ENCODE assay signal across 32 cellular contexts in the genomic region with DNA sequence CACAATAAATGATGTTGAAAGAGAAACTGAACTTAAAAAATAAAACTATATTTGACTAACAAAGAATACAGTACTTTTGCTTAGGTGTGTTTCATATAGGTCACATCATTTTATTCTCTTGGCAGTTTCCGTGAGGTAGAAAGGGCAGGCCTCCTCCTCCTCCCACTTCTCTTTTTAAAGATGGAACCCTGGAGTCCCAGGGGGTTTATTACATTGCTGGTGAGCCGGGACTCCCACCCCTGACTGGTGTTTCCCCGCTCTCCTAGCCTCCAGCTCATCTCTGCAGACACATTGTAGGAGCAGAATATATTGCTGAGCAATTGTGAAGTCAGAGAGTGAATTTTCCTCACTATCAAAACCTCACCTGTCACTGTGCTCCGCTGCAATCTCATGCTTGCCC.
"Had no signal": no experiment of that assay in that cellular context is flagged by ENCODE, and none has a peak within 500 bp of the region (broad histone marks: within the 10 kb centered on the region; RNA-seq: fewer than 3 reads in every experiment).

No MANE protein-coding gene starts in this region.

- H3K27ac Mint-ChIP-seq: activated CD4-positive, alpha-beta memory T cell treated with anti-CD3 and anti-CD28 coated beads for 36 hours; activated CD4-positive, alpha-beta T cell treated with anti-CD3 and anti-CD28 coated beads for 36 hours; activated naive CD4-positive, alpha-beta T cell treated with anti-CD3 and anti-CD28 coated beads for 36 hours; activated naive CD4-positive, alpha-beta T cell treated with anti-CD3 and anti-CD28 coated beads, Interleukin-2, amount 50 U/mL, for 72 hours; activated T-cell treated with anti-CD3 and anti-CD28 coated beads, Interleukin-2, amount 50 U/mL, for 24 hours; activated T-helper 2 cell treated with anti-CD3 and anti-CD28 coated beads, Interferon-gamma antibody, Interleukin-2, Interleukin-4, amounts not matched to agents 10 μg/mL and 5 μg/mL and 100 μg/mL, durations not matched to agents 14 hours and 24 hours and 36 hours; T-helper 1 cell treated with Interleukin-12 subunit alpha and Interleukin-12 subunit beta and Interleukin-4 antibody, amounts not matched to agents 30 μg/mL and 1 μg/mL, for 36 hours; T-helper 2 cell treated with Interferon-gamma antibody and Interleukin-4, amounts not matched to agents 5 μg/mL and 100 μg/mL, for 36 hours had no signal

- H3K4me3 Mint-ChIP-seq: activated CD4-positive, alpha-beta memory T cell treated with anti-CD3 and anti-CD28 coated beads for 36 hours; activated CD4-positive, alpha-beta T cell treated with anti-CD3 and anti-CD28 coated beads for 36 hours; activated naive CD4-positive, alpha-beta T cell treated with anti-CD3 and anti-CD28 coated beads for 36 hours; activated T-cell treated with anti-CD3 and anti-CD28 coated beads, Interleukin-2, amount 50 U/mL, for 24 hours; T-helper 1 cell treated with Interleukin-12 subunit alpha and Interleukin-12 subunit beta and Interleukin-4 antibody, amounts not matched to agents 30 μg/mL and 1 μg/mL, for 36 hours; T-helper 2 cell treated with Interferon-gamma antibody and Interleukin-4, amounts not matched to agents 5 μg/mL and 100 μg/mL, for 36 hours had no signal

- H3K4me1 ChIP-seq: adrenal gland, body of pancreas, breast epithelium, Peyer's patch, SJSA1 had no signal

- H3K4me2 ChIP-seq: SK-N-SH had no signal

- H3K27me3 Mint-ChIP-seq: activated CD4-positive, alpha-beta memory T cell treated with anti-CD3 and anti-CD28 coated beads for 36 hours; activated CD4-positive, alpha-beta T cell treated with anti-CD3 and anti-CD28 coated beads for 36 hours; activated T-cell treated with anti-CD3 and anti-CD28 coated beads, Interleukin-2, amount 50 U/mL, for 24 hours had no signal

- H3K9ac ChIP-seq: SK-N-SH had no signal

- DNase-seq: activated CD4-positive, alpha-beta memory T cell treated with anti-CD3 and anti-CD28 coated beads for 36 hours; activated CD4-positive, alpha-beta T cell treated with anti-CD3 and anti-CD28 coated beads for 36 hours; activated CD4-positive, alpha-beta T cell treated with anti-CD3 and anti-CD28 coated beads, Interleukin-2, amount 50 U/mL, for 1 hour; activated gamma-delta T cell treated with Interleukin-2 at 50 U/mL for 16 hours; activated naive CD4-positive, alpha-beta T cell treated with anti-CD3 and anti-CD28 coated beads for 36 hours; activated T-cell treated with anti-CD3 and anti-CD28 coated beads, Interleukin-2, amount 50 U/mL, for 24 hours; adrenal gland; body of pancreas; NCI-H1092; NCI-H1436 treated with DMSO at 0.1 percent for 48 hours; NCI-H187; NCI-H2029 treated with DMSO at 0.1 percent for 48 hours; NCI-H2107; NCI-H2171; NCI-H510A; NCI-H526; NCI-H748 treated with DMSO at 0.1 percent for 48 hours; NK-92 treated with Interleukin-12 subunit alpha and Interleukin-12 subunit beta, amount 100 ng/mL, for 24 hours; PC-3; Peyer's patch; RPMI8226; SHP77 treated with DMSO at 0.1 percent for 48 hours; SK-N-SH had no signal

- FAIRE-seq: astrocyte, TTC549 had no signal

- ATAC-seq: activated CD4-positive, alpha-beta T cell treated with anti-CD3 and anti-CD28 coated beads for 36 hours; activated CD4-positive, CD25-positive, alpha-beta regulatory T cell treated with anti-CD3 and anti-CD28 coated beads, Interleukin-2, amount 50 U/mL, for 24 hours; activated naive CD4-positive, alpha-beta T cell treated with anti-CD3 and anti-CD28 coated beads, Interleukin-2, amount 50 U/mL, for 72 hours; body of pancreas; PC-3 had no signal

- H3K4me1 Mint-ChIP-seq: activated CD4-positive, alpha-beta T cell treated with anti-CD3 and anti-CD28 coated beads for 36 hours had no signal

- H3K27ac ChIP-seq: adrenal gland, body of pancreas, breast epithelium, Peyer's patch, SJSA1 had no signal

- H3K4me3 ChIP-seq: adrenal gland, body of pancreas, breast epithelium, Peyer's patch, SJSA1 had no signal

- H3K27me3 ChIP-seq: adrenal gland, body of pancreas, breast epithelium, Peyer's patch, SJSA1 had no signal
